Comparison of ENCODE assay signal across 16 cellular contexts in genomic region chr6:160010067-160010466, GRCh38. TPM values are rescaled to one million over a fixed set of nuclear protein-coding genes. Genes with fewer than 3 reads are reported as not detected.
A peak's percentile ranks its signal among the peaks of the same experiment; 100 is the strongest.
DNase-seq lines count a peak whose midpoint lies in the region; ATAC-seq and TF ChIP-seq lines count a peak whose summit lies in the region.
"Had no signal": no experiment of that assay in that cellular context is flagged by ENCODE, and none has a peak within 500 bp of the region (broad histone marks: within the 10 kb centered on the region; RNA-seq: fewer than 3 reads in every experiment).

No MANE protein-coding gene starts in this region.

- H3K4me3 ChIP-seq in left ventricle myocardium inferior (no peak overlapping the region), skeletal muscle satellite cell (ENCODE audit: low read length) (no peak overlapping the region)
- H3K4me3 ChIP-seq: lung had no signal

- in situ Hi-C loops in G401 (cut with HindIII; ENCODE audit: low sequenced_read_pairs), result no loop called here

- intact Hi-C loops in left ventricle myocardium inferior (cut with micrococcal nuclease), result no loop called here

- peak; percentile 23 for DNase-seq in G401 (ENCODE audit: low spot score)
- DNase-seq in brain pericyte (ENCODE audit: low read depth, low spot score), result peak; percentile 97
- DNase-seq in left ventricle myocardium inferior, result peak; percentile 53
- DNase-seq in GM19240 (ENCODE audit: insufficient read length, low spot score), result no peak
- DNase-seq in NCI-H1694 (lab: John Stamatoyannopoulos, UW), result no peak
- DNase-seq: activated gamma-delta T cell, C1 segment of cervical spinal cord, caudate nucleus, DMS79 treated with DMSO at 0.1 percent for 48 hours, OCI-M1 had no signal

- ATAC-seq in GM21381 (IDR thresholded peaks at IDR 0.05; ENCODE audit: unreplicated experiment), result no peak
- no peak for ATAC-seq in HG02571 (IDR thresholded peaks at IDR 0.05; ENCODE audit: unreplicated experiment)

- TF ChIP-seq CTCF in left ventricle myocardium inferior (IDR thresholded peaks at IDR 0.05; ENCODE audit: borderline replicate concordance), result no peak

- peak overlapping the region; percentile 62 for H3K27ac ChIP-seq in left ventricle myocardium inferior (replicated peaks)
- H3K27ac ChIP-seq: neutrophil, VCaP had no signal

- H3K9me3 ChIP-seq in left ventricle myocardium inferior (replicated peaks) (no peaks in the 10 kb centered on the region), skeletal muscle satellite cell (replicated peaks; ENCODE audit: low read length) (no peaks in the 10 kb centered on the region)
- H3K9me3 ChIP-seq: neutrophil had no signal

- peaks cover 25% of the 10 kb centered on the region for H3K36me3 ChIP-seq in left ventricle myocardium inferior
- peaks cover 18% of the 10 kb centered on the region for H3K36me3 ChIP-seq in skeletal muscle satellite cell (ENCODE audit: insufficient read depth, low read length)

- H3K4me1 ChIP-seq in left ventricle myocardium inferior, result peaks cover 74% of the 10 kb centered on the region
- H3K4me1 ChIP-seq in skeletal muscle satellite cell (ENCODE audit: control insufficient read depth, insufficient read depth, low read length), result peaks cover 28% of the 10 kb centered on the region

- H3K27me3 ChIP-seq in left ventricle myocardium inferior (ENCODE audit: low read depth), result no peaks in the 10 kb centered on the region
- no peaks in the 10 kb centered on the region for H3K27me3 ChIP-seq in skeletal muscle satellite cell (ENCODE audit: control insufficient read depth, insufficient read depth, low read length)

- H3K9ac ChIP-seq in skeletal muscle satellite cell (ENCODE audit: low read depth, low read length), result no peak overlapping the region

- peak overlapping the region; percentile 26 for H3K4me2 ChIP-seq in skeletal muscle satellite cell (ENCODE audit: low read length)

RNA-seq across cellular contexts. Expression of gene IGF2R, which starts 41.2 kb away (rescaled TPM):
- total RNA-seq in G401 (2014; rRNA removed; shearing (Covaris generic)), result 35.9 and 49.2 TPM in 2 replicates
- 66.8 TPM for total RNA-seq in left ventricle myocardium inferior
- 86.5 and 116 TPM in 2 replicates for total RNA-seq in skeletal muscle satellite cell (2012; rRNA removed)

Comparison
In these comparisons a context has a peak if more than half of its experiments do, and no peak if none do; other contexts are left out.
1. DNase-seq: peak in G401 (single experiment), brain pericyte (single experiment) and left ventricle myocardium inferior (single experiment); none in GM19240 (single experiment) and NCI-H1694 (single experiment).